21 cellular contexts compared by ENCODE assay signal in genomic region chr22:49108636-49109315, GRCh38.
DNase-seq lines count a peak whose midpoint lies in the region; ATAC-seq and TF ChIP-seq lines count a peak whose summit lies in the region.
"Had no signal": no experiment of that assay in that cellular context is flagged by ENCODE, and none has a peak within 500 bp of the region (broad histone marks: within the 10 kb centered on the region; RNA-seq: fewer than 3 reads in every experiment).

No MANE protein-coding gene starts in this region.

- no peaks in the 10 kb centered on the region for H3F3A ChIP-seq in MM.1S (ENCODE audit: insufficient read depth, low read length)

- H4K20me1 ChIP-seq in HCT116 (ENCODE audit: insufficient read depth) (no peaks in the 10 kb centered on the region), MM.1S (ENCODE audit: insufficient read depth, low read length) (no peaks in the 10 kb centered on the region)

- H2AFZ ChIP-seq in HCT116 (ENCODE audit: low read depth, low read length, poor library complexity, severe bottlenecking) (no peak overlapping the region), MM.1S (ENCODE audit: low read length) (no peak overlapping the region)
- H2AFZ ChIP-seq: GM23248 had no signal

- H3K4me1 ChIP-seq in HCT116 (ENCODE audit: control insufficient read depth in 1 of 2, insufficient read depth in 2 of 2, low read length in 2 of 2) (no peaks in the 10 kb centered on the region), MM.1S (ENCODE audit: low read length) (no peaks in the 10 kb centered on the region)
- H3K4me1 ChIP-seq: BE2C had no signal

- ATAC-seq in HCT116 (peak; percentile 38; the same call in 1 of the 2 replicates), SK-N-SH treated with all-trans-retinoic acid at 6 μM for 48 hours (no peak), HG02678 (IDR thresholded peaks at IDR 0.05; ENCODE audit: unreplicated experiment) (no peak)
- ATAC-seq: GM12878 had no signal

- no TSS peak for BruUV-seq in HCT116 (replicated peaks; lab: Mats Ljungman, UMichigan)

- DNase-seq in HCT116 (ENCODE audit: low read depth, low spot score) (no peak), NCI-H69 (lab: John Stamatoyannopoulos, UW) (peak; percentile 39), mesenteric fat pad (ENCODE audit: low spot score) (peak; percentile 71), posterior vena cava (ENCODE audit: low spot score) (peak; percentile 77), MM.1S (no peak), kidney tubule cell (ENCODE audit: low spot score) (no peak)
- DNase-seq: ACHN; BE2C; C1 segment of cervical spinal cord; CD4-positive, CD25-positive, alpha-beta regulatory T cell; CD8-positive, alpha-beta memory T cell; COR-L47; DMS 273 treated with DMSO at 0.1 percent for 48 hours; DMS53; DND-41; EL; GM23248 had no signal

- CTCF ChIA-PET in HCT116 (lab: Charles Lee), result interaction anchor here (1.0 kb wide), 1 partner anchor 196 kb away, joined by 3 read pairs; no protein-coding TSS in a partner anchor

- H3K9me2 ChIP-seq in HCT116 (ENCODE audit: insufficient read depth), result no peaks in the 10 kb centered on the region
- H3K9me2 ChIP-seq in MM.1S (replicated peaks; ENCODE audit: insufficient read depth, low read length), result no peaks in the 10 kb centered on the region

- no peaks in the 10 kb centered on the region for H3K36me3 ChIP-seq in HCT116 (ENCODE audit: control insufficient read depth in 1 of 2, insufficient read depth in 2 of 2, low read length in 2 of 2)
- H3K36me3 ChIP-seq in MM.1S (replicated peaks; ENCODE audit: insufficient read depth, low read length), result no peaks in the 10 kb centered on the region
- H3K36me3 ChIP-seq: BE2C had no signal

- TF ChIP-seq CTCF in HCT116 (IDR thresholded peaks at IDR 0.05 in 2 of 3, conservative IDR thresholded peaks at IDR 0.05 in 1 of 3; ENCODE audit: borderline replicate concordance in 1 of 3, insufficient read depth in 1 of 3, low read depth in 2 of 3, low read length in 2 of 3) (no peak), MM.1S (IDR thresholded peaks at IDR 0.05; ENCODE audit: low read length) (no peak)

- no peak overlapping the region for H3K4me2 ChIP-seq in HCT116 (ENCODE audit: low read length)
- H3K4me2 ChIP-seq in MM.1S (ENCODE audit: low read depth, low read length), result no peak overlapping the region

- H3K79me2 ChIP-seq in HCT116 (ENCODE audit: insufficient read depth, low read length) (no peaks in the 10 kb centered on the region), MM.1S (ENCODE audit: low read length) (no peaks in the 10 kb centered on the region)

- TF ChIP-seq RAD21 in HCT116 (IDR thresholded peaks at IDR 0.05; ENCODE audit: low read depth), result no peak

- H3K9ac ChIP-seq in HCT116 (ENCODE audit: low read length) (no peak overlapping the region), MM.1S (ENCODE audit: low read length) (no peak overlapping the region)
- H3K9ac ChIP-seq: GM23248 had no signal

- POLR2A ChIA-PET in HCT116 (lab: Charles Lee), result no interaction called here

- RAD21 ChIA-PET in HCT116 (lab: Charles Lee; ENCODE audit: low non-redundant PET in 1 of 2, low total read pairs in 2 of 2, uncharacterized antibody in 2 of 2, unreplicated experiment in 2 of 2), result no interaction called here

- H3K4me3 ChIP-seq in HCT116 (replicated peaks in 1 of 2; ENCODE audit: low read depth in 1 of 2, low read length in 2 of 2) (no peak overlapping the region), MM.1S (ENCODE audit: low read length) (no peak overlapping the region)
- H3K4me3 ChIP-seq: GM12878, GM23248 had no signal

- intact Hi-C loops in HCT116 (cut with micrococcal nuclease) (no loop called here), posterior vena cava (cut with DNase I) (no loop called here)

- H3K27ac ChIP-seq in HCT116 (ENCODE audit: low read depth, low read length), result no peak overlapping the region
- H3K27ac ChIP-seq in MM.1S (ENCODE audit: low read length), result no peak overlapping the region
- H3K27ac ChIP-seq: GM23248, HL-60 had no signal

- no peaks in the 10 kb centered on the region for H3K9me3 ChIP-seq in HCT116 (ENCODE audit: control insufficient read depth in 1 of 2, insufficient read depth in 1 of 2, low read depth in 1 of 2, low read length in 2 of 2)
- no peaks in the 10 kb centered on the region for H3K9me3 ChIP-seq in MM.1S (replicated peaks; ENCODE audit: insufficient read depth, low read length)

- TF ChIP-seq POLR2A in HCT116 (IDR thresholded peaks at IDR 0.05; ENCODE audit: borderline replicate concordance, extremely low read depth, insufficient read depth, insufficient read length), result no peak

- H3K27me3 ChIP-seq in HCT116 (ENCODE audit: insufficient read depth, low read length), result peaks cover 39% of the 10 kb centered on the region
- peaks cover 75% of the 10 kb centered on the region for H3K27me3 ChIP-seq in MM.1S (replicated peaks; ENCODE audit: insufficient read depth, low read length)
- H3K27me3 ChIP-seq: BE2C had no signal

TF ChIP-seq in HCT116, 20 proteins besides CTCF, POLR2A, EP300 and RAD21 (continues in another document):
- TF ChIP-seq CBX3 (IDR thresholded peaks at IDR 0.05; ENCODE audit: low read depth) (no peak), POLR2AphosphoS5 (IDR thresholded peaks at IDR 0.05; ENCODE audit: low read depth, low read length) (no peak), TCF7L2 (IDR thresholded peaks at IDR 0.05; ENCODE audit: borderline replicate concordance, extremely low read depth, insufficient read depth, insufficient read length) (no peak), ZBTB33 (IDR thresholded peaks at IDR 0.05; ENCODE audit: extremely low read depth, insufficient replicate concordance, low read length) (no peak), ZFX (IDR thresholded peaks at IDR 0.05) (no peak), EZH2 (IDR thresholded peaks at IDR 0.05) (no peak), EGR1 (IDR thresholded peaks at IDR 0.05; ENCODE audit: low read depth) (no peak), ZNF274 (IDR thresholded peaks at IDR 0.05; ENCODE audit: low read depth, low read length) (no peak), CEBPB (IDR thresholded peaks at IDR 0.05; ENCODE audit: low read depth) (no peak), ATF3 (IDR thresholded peaks at IDR 0.05) (no peak), SRF (IDR thresholded peaks at IDR 0.05; ENCODE audit: low read depth) (no peak)

TF ChIP-seq in SK-N-SH treated with all-trans-retinoic acid at 6 μM for 48 hours, 23 proteins besides CTCF, POLR2A, EP300 and RAD21:
- TF ChIP-seq TOX (CRISPR knock-in tag; IDR thresholded peaks at IDR 0.05; ENCODE audit: borderline replicate concordance) (no peak), CSDC2 (CRISPR knock-in tag; IDR thresholded peaks at IDR 0.05) (no peak), ZNF8 (CRISPR knock-in tag; IDR thresholded peaks at IDR 0.05) (no peak), ZNF70 (CRISPR knock-in tag; IDR thresholded peaks at IDR 0.05) (no peak), GLIS3 (CRISPR knock-in tag; IDR thresholded peaks at IDR 0.05) (no peak), TCF4 (CRISPR knock-in tag; IDR thresholded peaks at IDR 0.05; ENCODE audit: borderline replicate concordance) (no peak), ESRRG (CRISPR knock-in tag; IDR thresholded peaks at IDR 0.05) (no peak), OSR1 (CRISPR knock-in tag; IDR thresholded peaks at IDR 0.05) (no peak), ZFP30 (CRISPR knock-in tag; IDR thresholded peaks at IDR 0.05) (no peak)

Comparison
In these comparisons a context has a peak if more than half of its experiments do, and no peak if none do; other contexts are left out.
1. DNase-seq: peak in NCI-H69 (single experiment), mesenteric fat pad (single experiment) and posterior vena cava (single experiment); none in HCT116 (single experiment), MM.1S (single experiment) and kidney tubule cell (single experiment).